14 cellular contexts compared by ENCODE assay signal in the genomic region with DNA sequence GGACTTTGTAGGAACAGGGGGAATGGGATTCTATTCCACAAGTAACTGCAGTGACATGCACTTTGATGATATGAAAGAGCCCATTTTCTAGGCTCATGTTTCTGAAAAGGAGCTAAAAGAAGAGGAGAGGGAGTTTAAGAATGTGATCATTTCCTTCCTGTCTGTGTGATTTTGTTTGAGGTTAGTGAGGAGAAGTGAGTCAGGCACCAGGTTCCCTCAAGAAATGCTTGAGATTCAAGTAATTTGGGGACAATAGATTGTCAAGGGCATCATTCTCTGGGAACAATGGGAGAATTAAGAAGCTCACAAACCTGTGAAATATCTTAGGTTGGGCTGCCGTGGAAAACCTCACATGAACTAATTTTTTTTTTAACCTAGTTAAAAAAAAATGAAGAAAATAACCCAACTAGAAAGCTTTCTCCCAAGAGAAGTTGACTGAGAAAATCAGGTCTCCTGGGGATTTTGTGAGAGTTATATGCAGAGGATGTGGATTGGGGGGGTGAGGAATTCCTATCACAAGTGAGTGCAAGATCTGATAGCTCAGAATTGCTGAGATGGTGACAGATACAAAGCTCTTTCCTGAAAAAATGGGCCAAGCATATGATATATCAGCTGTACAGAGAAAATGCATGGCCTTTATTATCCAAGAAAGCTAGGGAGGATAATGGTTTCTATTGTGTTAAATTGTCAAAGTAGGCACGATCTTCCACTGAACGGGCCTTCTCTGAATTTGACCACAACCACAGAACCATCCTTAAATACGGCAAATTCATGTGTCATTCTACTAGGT.
DNase-seq lines count a peak whose midpoint lies in the region; ATAC-seq, FAIRE-seq and TF ChIP-seq lines count a peak whose summit lies in the region.
"Had no signal": no experiment of that assay in that cellular context is flagged by ENCODE, and none has a peak within 500 bp of the region (broad histone marks: within the 10 kb centered on the region; RNA-seq: fewer than 3 reads in every experiment).

No MANE protein-coding gene starts in this region.

- TF ChIP-seq RAD21 in IMR-90 (IDR thresholded peaks at IDR 0.05; ENCODE audit: low read length): no peak

- WGBS in IMR-90 (ENCODE audit: extremely low coverage in 2 of 2, insufficient read length in 1 of 2), 2 experiments: no CpG with 5 or more reads among the region's 4 CpGs
- WGBS in mesodermal cell (ENCODE audit: insufficient coverage in 2 of 2), 2 experiments: 100% methylated on average over 1 of the region's 4 CpGs; no CpG with 5 or more reads in 1 of the 2 experiments

- no peak overlapping the region for H2AK5ac ChIP-seq in IMR-90 (ENCODE audit: low read depth, low read length)

- BruUV-seq in IMR-90 (replicated peaks; lab: Mats Ljungman, UMichigan): no TSS peak

- ATAC-seq in IMR-90 (ENCODE audit: low read depth) (no peak), GM19035 (IDR thresholded peaks at IDR 0.05; ENCODE audit: unreplicated experiment) (no peak), HG02610 (IDR thresholded peaks at IDR 0.05; ENCODE audit: unreplicated experiment) (no peak)
- ATAC-seq: psoas muscle had no signal

- peaks cover 24 to 42% (median 37%) of the 10 kb centered on the region in 10 experiments for H3K4me1 ChIP-seq in BLaER1 treated with 17β-estradiol and CSF1 and Interleukin-3, amounts not matched to agents 10 nM and 100 nM
- peaks cover 1% of the 10 kb centered on the region; the same call in 1 of the 2 replicates for H3K4me1 ChIP-seq in IMR-90 (ENCODE audit: control insufficient read depth, insufficient read depth, low read length)
- peaks cover 35% of the 10 kb centered on the region for H3K4me1 ChIP-seq in mesodermal cell (ENCODE audit: control insufficient read depth, insufficient read depth, low read length, poor library complexity, severe bottlenecking)
- H3K4me1 ChIP-seq in BE2C: no peaks in the 10 kb centered on the region

- H4K8ac ChIP-seq in IMR-90 (ENCODE audit: low read depth in 2 of 2, low read length in 2 of 2): no peak overlapping the region

- no peak overlapping the region; the same call in 1 of the 2 replicates for H3K18ac ChIP-seq in IMR-90 (ENCODE audit: low read depth, low read length)

- H4K5ac ChIP-seq in IMR-90 (ENCODE audit: low read depth, low read length): no peak overlapping the region

- no peaks in the 10 kb centered on the region for H3K27me3 ChIP-seq in BLaER1 treated with 17β-estradiol and CSF1 and Interleukin-3, amounts not matched to agents 10 nM and 100 nM
- H3K27me3 ChIP-seq in IMR-90 (ENCODE audit: control insufficient read depth, insufficient read depth, low read length) (no peaks in the 10 kb centered on the region), bronchial epithelial cell (ENCODE audit: control insufficient read depth, insufficient read depth, low read length) (no peaks in the 10 kb centered on the region), BE2C (peaks cover 59% of the 10 kb centered on the region)

- POLR2A ChIA-PET in IMR-90 (lab: Charles Lee; ENCODE audit: unreplicated experiment): no interaction called here

- H2BK15ac ChIP-seq in IMR-90 (ENCODE audit: low read depth, low read length): no peak overlapping the region

- H2BK120ac ChIP-seq in IMR-90 (ENCODE audit: low read depth, low read length): peak overlapping the region; percentile 10; the same call in 1 of the 2 replicates

- H2BK5ac ChIP-seq in IMR-90 (ENCODE audit: low read depth, low read length, poor library complexity, severe bottlenecking): no peak overlapping the region

- H3K4ac ChIP-seq in IMR-90 (ENCODE audit: low read depth, low read length): peak overlapping the region; percentile 25; the same call in 1 of the 2 replicates

- CTCF ChIA-PET in IMR-90 (lab: Yijun Ruan, JAX): interaction anchor here (0.6 to 1.2 kb wide), 6 partner anchors 9 to 933 kb away, joined by 3 to 7 read pairs (median 3); no protein-coding TSS in a partner anchor

- no peak overlapping the region for H2AFZ ChIP-seq in IMR-90 (replicated peaks; ENCODE audit: low read length, poor library complexity)

- in situ Hi-C loops in IMR-90 (cut with MboI; ENCODE audit: low sequenced_read_pairs): no loop called here

- peak overlapping the region in 9 of 11 experiments; percentile 26 to 63 (median 51); a peak in 16 of 22 replicates for H3K27ac ChIP-seq in BLaER1 treated with 17β-estradiol and CSF1 and Interleukin-3, amounts not matched to agents 10 nM and 100 nM
- H3K27ac ChIP-seq in IMR-90 (ENCODE audit: insufficient read depth, low read length) (no peak overlapping the region), mesodermal cell (ENCODE audit: low read depth, low read length, severe bottlenecking) (peak overlapping the region; percentile 76)
- H3K27ac ChIP-seq: psoas muscle had no signal

- H3K9me3 ChIP-seq in BLaER1 treated with 17β-estradiol and CSF1 and Interleukin-3, amounts not matched to agents 10 nM and 100 nM (replicated peaks in 1 of 11): peaks cover 9 to 22% (median 19%) of the 10 kb centered on the region in 11 experiments
- no peaks in the 10 kb centered on the region for H3K9me3 ChIP-seq in IMR-90 (ENCODE audit: control insufficient read depth, insufficient read depth, low read length)
- peaks cover 10% of the 10 kb centered on the region for H3K9me3 ChIP-seq in mesodermal cell (ENCODE audit: control insufficient read depth, low read length)
- no peaks in the 10 kb centered on the region for H3K9me3 ChIP-seq in BE2C
- H3K9me3 ChIP-seq: psoas muscle had no signal

- dilution Hi-C loops in IMR-90 (cut with HindIII; ENCODE audit: low sequenced_read_pairs, unreplicated experiment): no loop called here

- no peak overlapping the region for H3K23ac ChIP-seq in IMR-90 (ENCODE audit: low read depth, low read length)

- H2AK9ac ChIP-seq in IMR-90 (replicated peaks; ENCODE audit: low read depth, low read length, poor library complexity): no peak overlapping the region

- intact Hi-C loops in IMR-90 (cut with micrococcal nuclease): no loop called here

- TF ChIP-seq POLR2A in IMR-90 (IDR thresholded peaks at IDR 0.05; ENCODE audit: low read depth, low read length): no peak

- no peak overlapping the region for H4K91ac ChIP-seq in IMR-90 (ENCODE audit: insufficient read depth, low read depth, low read length)

- no peak for FAIRE-seq in bronchial epithelial cell (lab: Jason Lieb, UNC)

- H4K20me1 ChIP-seq in BLaER1 treated with 17β-estradiol and CSF1 and Interleukin-3, amounts not matched to agents 10 nM and 100 nM: no peaks in the 10 kb centered on the region; a peak in 1 of 22 replicates
- no peaks in the 10 kb centered on the region for H4K20me1 ChIP-seq in IMR-90 (ENCODE audit: insufficient read depth, low read length)

- peaks cover 8 to 28% (median 15%) of the 10 kb centered on the region in 11 experiments; a peak in 18 of 22 replicates for H3K36me3 ChIP-seq in BLaER1 treated with 17β-estradiol and CSF1 and Interleukin-3, amounts not matched to agents 10 nM and 100 nM
- peaks cover 2% of the 10 kb centered on the region; the same call in 1 of the 2 replicates for H3K36me3 ChIP-seq in IMR-90 (ENCODE audit: control insufficient read depth, insufficient read depth, low read length)
- no peaks in the 10 kb centered on the region for H3K36me3 ChIP-seq in bronchial epithelial cell (ENCODE audit: control insufficient read depth, insufficient read depth, low read length)
- H3K36me3 ChIP-seq in mesodermal cell (ENCODE audit: control insufficient read depth, insufficient read depth, low read length): peaks cover 35% of the 10 kb centered on the region
- no peaks in the 10 kb centered on the region for H3K36me3 ChIP-seq in BE2C

- peak overlapping the region; percentile 70 to 89 (median 76) for H3K4me2 ChIP-seq in BLaER1 treated with 17β-estradiol and CSF1 and Interleukin-3, amounts not matched to agents 10 nM and 100 nM
- no peak overlapping the region for H3K4me2 ChIP-seq in IMR-90 (ENCODE audit: low read depth, low read length)

- peak overlapping the region in 1 of 10 experiments; percentile 17; a peak in 3 of 20 replicates for H3K4me3 ChIP-seq in BLaER1 treated with 17β-estradiol and CSF1 and Interleukin-3, amounts not matched to agents 10 nM and 100 nM
- H3K4me3 ChIP-seq in IMR-90 (ENCODE audit: insufficient read depth, low read depth, low read length) (no peak overlapping the region), bronchial epithelial cell (ENCODE audit: low read depth, low read length) (no peak overlapping the region), mesodermal cell (ENCODE audit: extremely low read depth, insufficient read depth, low read length, poor library complexity, severe bottlenecking) (no peak overlapping the region), BE2C (ENCODE audit: low read depth, low read length) (no peak overlapping the region)
- H3K4me3 ChIP-seq: psoas muscle had no signal

- DNase-seq in IMR-90 (peak; percentile 56), bronchial epithelial cell (ENCODE audit: low read depth) (peak; percentile 45), GOT3 (lab: John Stamatoyannopoulos, UW) (no peak), BE2C (no peak)
- DNase-seq: activated naive CD4-positive, alpha-beta T cell; C1 segment of cervical spinal cord; central memory CD4-positive, alpha-beta T cell; NCI-H1436 treated with DMSO at 0.1 percent for 48 hours; NCI-H510A treated with DMSO at 0.1 percent for 48 hours; psoas muscle had no signal

- peak overlapping the region; percentile 72; the same call in 1 of the 2 replicates for H3K14ac ChIP-seq in IMR-90 (replicated peaks; ENCODE audit: low read depth, low read length)

- H3K9me1 ChIP-seq in IMR-90 (ENCODE audit: insufficient read depth, low read length): no peaks in the 10 kb centered on the region; the same call in 1 of the 2 replicates

- no peak overlapping the region for H2BK20ac ChIP-seq in IMR-90 (ENCODE audit: low read depth, low read length)

- no peaks in the 10 kb centered on the region; a peak in 1 of 4 replicates for H3K79me1 ChIP-seq in IMR-90 (ENCODE audit: low read depth in 1 of 2, low read length in 2 of 2)

- TF ChIP-seq CTCF in IMR-90 (conservative IDR thresholded peaks at IDR 0.05; ENCODE audit: low read depth, low read length) (no peak), bronchial epithelial cell (IDR thresholded peaks at IDR 0.05; ENCODE audit: insufficient read depth, low read length, severe bottlenecking) (no peak), BE2C (IDR thresholded peaks at IDR 0.05; ENCODE audit: low read depth, low read length) (no peak)

- peak overlapping the region in 1 of 11 experiments; percentile 14; a peak in 2 of 22 replicates for H3K9ac ChIP-seq in BLaER1 treated with 17β-estradiol and CSF1 and Interleukin-3, amounts not matched to agents 10 nM and 100 nM
- no peak overlapping the region for H3K9ac ChIP-seq in IMR-90 (ENCODE audit: low read depth, low read length)

- no peak overlapping the region for H3K56ac ChIP-seq in IMR-90 (ENCODE audit: extremely low read depth, insufficient read depth, low read length)

TF ChIP-seq in IMR-90, 13 proteins besides CTCF, POLR2A, EP300 and RAD21 (continues in another document):
- TF ChIP-seq MAZ (IDR thresholded peaks at IDR 0.05; ENCODE audit: borderline replicate concordance, low read depth, low read length) (no peak), MXI1 (IDR thresholded peaks at IDR 0.05; ENCODE audit: borderline replicate concordance, low read depth, low read length) (no peak), CEBPB (IDR thresholded peaks at IDR 0.05; ENCODE audit: low read depth, low read length) (no peak), MAFK (IDR thresholded peaks at IDR 0.05; ENCODE audit: low read depth, low read length) (no peak)

Comparison
In these comparisons a context has a peak if more than half of its experiments do, and no peak if none do; other contexts are left out.
1. DNase-seq: peak in IMR-90 (single experiment) and bronchial epithelial cell (single experiment); none in GOT3 (single experiment) and BE2C (single experiment).